ENCODE assay signal across 19 cellular contexts in genomic region chr12:4386756-4387155, GRCh38. TPM values are rescaled to one million over a fixed set of nuclear protein-coding genes. Genes with fewer than 3 reads are reported as not detected.
DNase-seq lines count a peak whose midpoint lies in the region; ATAC-seq and TF ChIP-seq lines count a peak whose summit lies in the region.
"Had no signal": no experiment of that assay in that cellular context is flagged by ENCODE, and none has a peak within 500 bp of the region (broad histone marks: within the 10 kb centered on the region; RNA-seq: fewer than 3 reads in every experiment).

No MANE protein-coding gene starts in this region.

- no peaks in the 10 kb centered on the region for H3K9me3 Mint-ChIP-seq in brain
- H3K9me3 Mint-ChIP-seq: CD4-positive, CD25-positive, alpha-beta regulatory T cell had no signal

- no peaks in the 10 kb centered on the region for H3K36me3 Mint-ChIP-seq in brain
- H3K36me3 Mint-ChIP-seq: CD4-positive, CD25-positive, alpha-beta regulatory T cell had no signal

- H3K4me1 Mint-ChIP-seq in brain = peaks cover 26% of the 10 kb centered on the region
- H3K4me1 Mint-ChIP-seq: CD4-positive, CD25-positive, alpha-beta regulatory T cell had no signal

- ATAC-seq in GM21367 (IDR thresholded peaks at IDR 0.05; ENCODE audit: unreplicated experiment) = no peak
- ATAC-seq in HG02970 (IDR thresholded peaks at IDR 0.05; ENCODE audit: low FRiP score, unreplicated experiment) = no peak
- ATAC-seq: HepG2, PC-3 had no signal

- DNase-seq in NCI-H82 (lab: John Stamatoyannopoulos, UW) (peak; percentile 9), NCI-H82 treated with DMSO at 0.1 percent for 48 hours (lab: John Stamatoyannopoulos, UW; ENCODE audit: unreplicated experiment) (no peak), NCI-H146 treated with DMSO at 0.1 percent for 48 hours (lab: John Stamatoyannopoulos, UW; ENCODE audit: unreplicated experiment) (peak; percentile 22)
- no peak for DNase-seq in activated T-cell treated with anti-CD3 and anti-CD28 coated beads, Interleukin-2, amount 50 U/mL, for 1 hour
- DNase-seq: BE2C; CD4-positive, CD25-positive, alpha-beta regulatory T cell; DMS153; GF-D8; GOT3; KBM-7; NCI-H1694; PC-3; RPMI8226; SHP77 treated with DMSO at 0.1 percent for 48 hours; T-helper 2 cell had no signal

- H3K27ac Mint-ChIP-seq in brain = peak overlapping the region in 4 of 5 experiments; percentile 47 to 95 (median 90)
- H3K27ac Mint-ChIP-seq: CD4-positive, CD25-positive, alpha-beta regulatory T cell had no signal

- peak overlapping the region in 1 of 5 experiments; percentile 51 for H3K4me3 Mint-ChIP-seq in brain
- H3K4me3 Mint-ChIP-seq: CD4-positive, CD25-positive, alpha-beta regulatory T cell had no signal

- H3K27me3 Mint-ChIP-seq in brain = peaks cover 3% of the 10 kb centered on the region

- TF ChIP-seq CTCF in brain (conservative IDR thresholded peaks at IDR 0.05) = no peak

RNA-seq across cellular contexts. Expression of gene FGF23, which starts 7.2 kb away (rescaled TPM):
- polyA plus RNA-seq in brain (ENCODE audit: insufficient read depth, low read depth, low replicate concordance) = not detected
- polyA plus RNA-seq: CD4-positive, CD25-positive, alpha-beta regulatory T cell; HepG2 had no signal

RNA-seq across cellular contexts. Expression of gene FGF6, which starts 58.9 kb away (rescaled TPM):
- polyA plus RNA-seq in brain (ENCODE audit: insufficient read depth, low read depth, low replicate concordance) = not detected
- polyA plus RNA-seq: CD4-positive, CD25-positive, alpha-beta regulatory T cell; HepG2 had no signal

Comparison
In these comparisons a context has a peak if more than half of its experiments do, and no peak if none do; other contexts are left out.
1. DNase-seq: peak in NCI-H82 (single experiment) and NCI-H146 treated with DMSO at 0.1 percent for 48 hours (single experiment); none in NCI-H82 treated with DMSO at 0.1 percent for 48 hours (single experiment) and activated T-cell treated with anti-CD3 and anti-CD28 coated beads, Interleukin-2, amount 50 U/mL, for 1 hour (single experiment).